ENCODE assay signal across 4 cellular contexts in the genomic region with DNA sequence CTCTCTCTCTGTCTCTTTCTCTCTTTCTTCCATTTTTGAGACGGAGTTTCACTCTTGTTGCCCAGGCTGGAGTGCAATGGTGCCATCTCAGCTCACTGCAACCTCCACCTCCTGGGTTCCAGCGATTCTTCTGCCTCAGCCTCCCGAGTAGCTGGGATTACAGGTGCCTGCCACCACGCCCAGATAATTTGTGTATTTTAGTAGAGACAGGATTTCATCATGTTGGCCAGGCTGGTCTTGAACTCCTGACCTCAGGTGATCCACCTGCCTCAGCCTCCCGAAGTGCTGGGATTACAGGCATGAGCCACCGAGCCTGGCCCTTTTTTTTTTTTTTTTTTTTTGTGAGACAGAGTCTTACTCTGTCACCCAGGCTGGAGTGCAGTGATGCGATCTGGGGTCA. TPM values are rescaled to one million over a fixed set of nuclear protein-coding genes. Genes with fewer than 3 reads are reported as not detected.
"Had no signal": no experiment of that assay in that cellular context is flagged by ENCODE, and none has a peak within 500 bp of the region (broad histone marks: within the 10 kb centered on the region; RNA-seq: fewer than 3 reads in every experiment).

No MANE protein-coding gene starts in this region.

RNA-seq across cellular contexts. Expression of a gene that starts 29.1 kb away (rescaled TPM):
- total RNA-seq: epithelial cell of proximal tubule had no signal

RNA-seq across cellular contexts. Expression of a gene that starts 32.1 kb away (rescaled TPM):
- total RNA-seq: neural crest cell, occipital lobe, SK-MEL-5 had no signal
